In the genomic region with DNA sequence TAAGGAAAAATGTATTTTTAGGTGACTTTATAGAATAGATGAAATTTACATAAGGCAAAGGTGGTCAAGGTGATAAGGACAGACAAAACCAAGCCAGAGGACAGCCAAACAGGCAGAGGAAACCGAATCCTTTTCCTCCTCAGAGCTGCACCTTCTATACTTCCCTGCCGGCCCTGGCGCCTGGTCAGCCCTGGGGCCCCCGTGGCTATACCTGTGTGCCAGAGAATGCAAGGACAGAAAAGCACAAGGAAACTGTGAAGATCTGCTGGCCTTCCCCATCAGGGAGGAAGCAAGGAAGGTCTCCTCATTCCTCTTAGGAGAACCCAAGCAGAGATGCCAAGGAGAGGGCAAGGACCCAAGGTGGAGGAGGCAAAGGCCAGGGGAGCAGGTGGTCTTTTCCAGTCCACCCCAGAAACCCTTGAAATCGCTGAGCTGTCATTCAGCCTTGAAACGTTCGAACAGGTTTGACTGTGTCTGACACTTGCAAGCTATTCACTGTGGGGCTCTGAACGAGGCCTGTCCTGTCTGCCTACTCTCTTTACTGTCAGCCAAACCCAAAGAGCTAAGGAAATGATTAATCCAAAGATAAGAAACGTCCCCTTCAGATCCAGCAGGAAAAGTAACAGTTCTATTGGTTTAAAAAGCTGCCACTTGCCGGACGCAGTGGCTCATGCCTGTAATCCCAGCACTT, we compare ENCODE assay signal across 17 cellular contexts.
DNase-seq lines count a peak whose midpoint lies in the region; ATAC-seq and TF ChIP-seq lines count a peak whose summit lies in the region.
"Had no signal": no experiment of that assay in that cellular context is flagged by ENCODE, and none has a peak within 500 bp of the region (broad histone marks: within the 10 kb centered on the region; RNA-seq: fewer than 3 reads in every experiment).

No MANE protein-coding gene starts in this region.

- DNase-seq in CD14-positive monocyte (ENCODE audit: low spot score) = no peak
- DNase-seq in WERI-Rb-1 = no peak
- DNase-seq in kidney tubule cell (ENCODE audit: low spot score) = peak; percentile 3
- no peak for DNase-seq in progenitor cell of endocrine pancreas (ENCODE audit: low spot score, unreplicated experiment)
- no peak for DNase-seq in mucosa of gallbladder (ENCODE audit: low spot score)
- no peak for DNase-seq in NCI-H446 treated with DMSO at 0.1 percent for 48 hours (lab: John Stamatoyannopoulos, UW)
- DNase-seq: ACHN, AML-193, DND-41, NCI-H187 treated with DMSO at 0.1 percent for 48 hours, NCI-H2171 treated with DMSO at 0.1 percent for 48 hours, NCI-H510A treated with DMSO at 0.1 percent for 48 hours, NCI-H82, PC-3 had no signal

- H3K9me3 ChIP-seq in WERI-Rb-1 (ENCODE audit: severe bottlenecking) = no peaks in the 10 kb centered on the region

- H3K36me3 Mint-ChIP-seq in CD14-positive monocyte = peaks cover 21 to 42% of the 10 kb centered on the region in 2 donors
- no peaks in the 10 kb centered on the region for H3K36me3 Mint-ChIP-seq in progenitor cell of endocrine pancreas (ENCODE audit: insufficient read depth)

- ATAC-seq in GM19452 (IDR thresholded peaks at IDR 0.05; ENCODE audit: unreplicated experiment) = no peak
- ATAC-seq: GM12878, PC-3 had no signal

- H3K4me3 Mint-ChIP-seq in CD14-positive monocyte (no peak overlapping the region), progenitor cell of endocrine pancreas (ENCODE audit: low read depth) (no peak overlapping the region)

- H3K4me1 Mint-ChIP-seq in CD14-positive monocyte (peaks cover 68% of the 10 kb centered on the region), progenitor cell of endocrine pancreas (ENCODE audit: low read depth) (peaks cover 9% of the 10 kb centered on the region)

- H3K36me3 ChIP-seq in WERI-Rb-1 = no peaks in the 10 kb centered on the region

- no peak for TF ChIP-seq CTCF in CD14-positive monocyte (IDR thresholded peaks at IDR 0.05)
- TF ChIP-seq CTCF in WERI-Rb-1 (IDR thresholded peaks at IDR 0.05; ENCODE audit: low read depth, low read length) = no peak
- no peak for TF ChIP-seq CTCF in progenitor cell of endocrine pancreas (IDR thresholded peaks at IDR 0.05; ENCODE audit: unreplicated experiment)

- H3K27ac Mint-ChIP-seq in CD14-positive monocyte (peak overlapping the region in 6 of 7 donors; percentile 18 to 88 (median 64)), progenitor cell of endocrine pancreas (peak overlapping the region; percentile 8)

- H3K4me3 ChIP-seq in WERI-Rb-1 (ENCODE audit: low read depth, low read length) = no peak overlapping the region
- H3K4me3 ChIP-seq: GM12878 had no signal

- H3K9me3 Mint-ChIP-seq in CD14-positive monocyte (peaks cover 0 to 2% (median 0%) of the 10 kb centered on the region in 7 donors), progenitor cell of endocrine pancreas (ENCODE audit: low read depth) (no peaks in the 10 kb centered on the region)

- peak overlapping the region; percentile 92 for H3K27ac ChIP-seq in WERI-Rb-1
- H3K27ac ChIP-seq: RWPE1 had no signal

- H3K27me3 ChIP-seq in WERI-Rb-1 (ENCODE audit: insufficient read depth, low read depth, severe bottlenecking) = no peaks in the 10 kb centered on the region

- H3K27me3 Mint-ChIP-seq in CD14-positive monocyte (ENCODE audit: low read depth in 3 of 3) = peaks cover 0 to 2% (median 0%) of the 10 kb centered on the region in 3 donors
- H3K27me3 Mint-ChIP-seq in progenitor cell of endocrine pancreas = no peaks in the 10 kb centered on the region

- intact Hi-C loops in CD14-positive monocyte (cut with micrococcal nuclease) = loop anchor here in 1 of 2 donors (5.0 kb wide), 1 partner anchor 34 kb away; no protein-coding TSS in a partner anchor
